ENCODE assay signal across 16 cellular contexts in genomic region chr2:127051116-127051779, GRCh38. TPM values are rescaled to one million over a fixed set of nuclear protein-coding genes. Genes with fewer than 3 reads are reported as not detected.
DNase-seq lines count a peak whose midpoint lies in the region; ATAC-seq and TF ChIP-seq lines count a peak whose summit lies in the region.
"Had no signal": no experiment of that assay in that cellular context is flagged by ENCODE, and none has a peak within 500 bp of the region (broad histone marks: within the 10 kb centered on the region; RNA-seq: fewer than 3 reads in every experiment).

No MANE protein-coding gene starts in this region.

- no peak overlapping the region for H3K27ac ChIP-seq in Panc1 (ENCODE audit: low read length)
- H3K27ac ChIP-seq: heart right ventricle, neutrophil had no signal

- DNase-seq in GM10266 (ENCODE audit: extremely low spot score) (peak; percentile 40), Panc1 (ENCODE audit: low read depth, low spot score) (no peak), left cardiac atrium (peak; percentile 18), sciatic nerve (ENCODE audit: low spot score) (peak; percentile 55), NCI-H82 treated with DMSO at 0.1 percent for 48 hours (lab: John Stamatoyannopoulos, UW; ENCODE audit: unreplicated experiment) (no peak), NCI-H82 (lab: John Stamatoyannopoulos, UW) (no peak)
- DNase-seq: activated CD4-positive, alpha-beta T cell treated with anti-CD3 and anti-CD28 coated beads for 1 hour; Karpas-422; NCI-H2029; stimulated activated CD4-positive, alpha-beta T cell treated with anti-CD3 and anti-CD28 coated beads, Interleukin-2, amount 100 ng/mL, for 48 hours; stimulated activated naive B cell treated with anti-CD40 and anti-IgM and Interleukin-4, amounts not matched to agents 10 μg/mL and 1 μg/mL and 100 μg/mL, for 72 hours had no signal

- intact Hi-C loops in Panc1 (cut with micrococcal nuclease; ENCODE audit: unreplicated experiment) (no loop called here), left cardiac atrium (cut with DNase I) (no loop called here), sciatic nerve (cut with DNase I) (no loop called here)

- CTCF ChIA-PET in Panc1 (lab: Charles Lee) = interaction anchor here (1.0 kb wide), 1 partner anchor 13 kb away, joined by 3 read pairs; no protein-coding TSS in a partner anchor

- POLR2A ChIA-PET in Panc1 (lab: Charles Lee) = no interaction called here

- no peaks in the 10 kb centered on the region for H3K36me3 ChIP-seq in Panc1 (ENCODE audit: control insufficient read depth, insufficient read depth, low read length)
- H3K36me3 ChIP-seq: neutrophil had no signal

- in situ Hi-C loops in Panc1 (cut with HindIII; ENCODE audit: low pct_unique_long_range_greater_than_20kb, low sequenced_read_pairs) = no loop called here

- TF ChIP-seq CTCF in GM10266 (IDR thresholded peaks at IDR 0.05; ENCODE audit: control insufficient read depth, insufficient read depth, low read depth, missing control alignments) (no peak), Panc1 (IDR thresholded peaks at IDR 0.05) (no peak; the same call in 1 of the 2 replicates)

- no peaks in the 10 kb centered on the region for H3K9me3 ChIP-seq in Panc1 (ENCODE audit: control insufficient read depth, insufficient read depth, low read depth, low read length)
- H3K9me3 ChIP-seq: heart right ventricle, neutrophil had no signal

- no peaks in the 10 kb centered on the region for H3K4me1 ChIP-seq in Panc1 (ENCODE audit: control insufficient read depth, insufficient read depth, low read length)

- BruUV-seq in Panc1 (replicated peaks; lab: Mats Ljungman, UMichigan) = no TSS peak

- no peaks in the 10 kb centered on the region for H3K27me3 ChIP-seq in Panc1 (ENCODE audit: control insufficient read depth, insufficient read depth, low read length)
- H3K27me3 ChIP-seq: heart right ventricle, neutrophil had no signal

- peak; percentile 49 for ATAC-seq in Panc1
- ATAC-seq in left cardiac atrium = no peak
- ATAC-seq in sciatic nerve = no peak
- ATAC-seq in GM19035 (IDR thresholded peaks at IDR 0.05; ENCODE audit: unreplicated experiment) = no peak
- ATAC-seq in GM21423 (IDR thresholded peaks at IDR 0.05; ENCODE audit: unreplicated experiment) = no peak

- H3K4me3 ChIP-seq in Panc1 (ENCODE audit: low read depth in 2 of 2, low read length in 2 of 2) = no peak overlapping the region
- H3K4me3 ChIP-seq: heart right ventricle, lung had no signal

RNA-seq across cellular contexts. Expression of gene BIN1, which starts 55.7 kb away (rescaled TPM):
- total RNA-seq in Panc1 (2021; ENCODE audit: unreplicated experiment) = 58.6 TPM
- 77.0 TPM for polyA plus RNA-seq in Panc1 (2012; ENCODE audit: insufficient read length)
- total RNA-seq in left cardiac atrium = 10 to 100 TPM; 16.2 to 23.6 TPM
- 62.8 TPM for total RNA-seq in sciatic nerve

Comparison
In these comparisons a context has a peak if more than half of its experiments do, and no peak if none do; other contexts are left out.
1. DNase-seq: peak in GM10266 (single experiment), left cardiac atrium (single experiment) and sciatic nerve (single experiment); none in Panc1 (single experiment), NCI-H82 treated with DMSO at 0.1 percent for 48 hours (single experiment) and NCI-H82 (single experiment).